ENCODE assay signal across 21 cellular contexts in the genomic region with DNA sequence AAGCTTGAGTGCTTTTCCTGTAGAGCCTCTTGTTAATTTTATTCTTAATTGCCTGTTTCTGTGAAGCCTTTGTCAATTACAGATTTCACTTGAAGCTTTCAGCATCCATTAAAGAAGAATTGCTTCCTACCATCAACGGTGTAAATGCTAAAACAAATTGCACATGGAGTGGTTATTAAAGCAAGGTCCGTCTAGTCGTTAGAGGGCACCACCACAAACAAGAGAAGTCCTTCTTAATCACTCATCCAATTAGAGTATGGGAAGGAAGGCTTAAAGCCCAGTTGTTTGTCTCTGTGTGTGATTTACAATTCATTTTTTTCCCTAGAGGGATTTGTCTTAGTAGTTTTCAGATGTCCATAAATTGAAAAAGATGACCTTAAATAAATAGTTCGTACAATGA. TPM values are rescaled to one million over a fixed set of nuclear protein-coding genes. Genes with fewer than 3 reads are reported as not detected.
DNase-seq lines count a peak whose midpoint lies in the region; ATAC-seq and TF ChIP-seq lines count a peak whose summit lies in the region.
"Had no signal": no experiment of that assay in that cellular context is flagged by ENCODE, and none has a peak within 500 bp of the region (broad histone marks: within the 10 kb centered on the region; RNA-seq: fewer than 3 reads in every experiment).

No MANE protein-coding gene starts in this region.

- TF ChIP-seq CTCF in cardiac muscle cell (IDR thresholded peaks at IDR 0.05; ENCODE audit: low read depth, low read length) (no peak), coronary artery (IDR thresholded peaks at IDR 0.05) (no peak), type B pancreatic cell (conservative IDR thresholded peaks at IDR 0.05) (no peak)
- TF ChIP-seq CTCF in activated CD8-positive, alpha-beta T cell treated with anti-CD3 and anti-CD28 coated beads for 36 hours (IDR thresholded peaks at IDR 0.05), result no peak

- TF ChIP-seq POLR2A in erythroblast (IDR thresholded peaks at IDR 0.05; ENCODE audit: low read length), result no peak

- CTCF ChIA-PET in activated CD8-positive, alpha-beta T cell treated with anti-CD3 and anti-CD28 coated beads for 36 hours (lab: Charles Lee), result no interaction called here

- H3K9me3 Mint-ChIP-seq in type B pancreatic cell, result peaks cover 4% of the 10 kb centered on the region
- H3K9me3 Mint-ChIP-seq in activated CD8-positive, alpha-beta T cell treated with anti-CD3 and anti-CD28 coated beads for 36 hours, result peaks cover 5% of the 10 kb centered on the region

- intact Hi-C loops in left ventricle myocardium superior (cut with micrococcal nuclease), result no loop called here
- intact Hi-C loops in activated CD8-positive, alpha-beta T cell treated with anti-CD3 and anti-CD28 coated beads for 36 hours (cut with micrococcal nuclease), result no loop called here

- no peaks in the 10 kb centered on the region for H3K4me1 ChIP-seq in cardiac muscle cell (ENCODE audit: low read depth)

- H3K27ac ChIP-seq in cardiac muscle cell, result no peak overlapping the region
- no peak overlapping the region for H3K27ac ChIP-seq in coronary artery
- H3K27ac ChIP-seq: RWPE1 had no signal

- no peaks in the 10 kb centered on the region for H3K9me3 ChIP-seq in cardiac muscle cell (ENCODE audit: low read depth)

- H3K27me3 ChIP-seq in cardiac muscle cell, result peaks cover 69% of the 10 kb centered on the region

- H3K27ac Mint-ChIP-seq in type B pancreatic cell, result no peak overlapping the region
- no peak overlapping the region for H3K27ac Mint-ChIP-seq in activated CD8-positive, alpha-beta T cell treated with anti-CD3 and anti-CD28 coated beads for 36 hours
- H3K27ac Mint-ChIP-seq: CD4-positive, CD25-positive, alpha-beta regulatory T cell; HFFc6; naive thymus-derived CD8-positive, alpha-beta T cell; stimulated activated effector memory CD8-positive, alpha-beta T cell treated with anti-CD3 and anti-CD28 coated beads, Interleukin-12 subunit alpha, Interleukin-12 subunit beta, amount 100 ng/mL, for 72 hours had no signal

- H3K36me3 ChIP-seq in cardiac muscle cell, result no peaks in the 10 kb centered on the region

- H3K4me3 Mint-ChIP-seq in type B pancreatic cell, result peak overlapping the region; percentile 68
- no peak overlapping the region for H3K4me3 Mint-ChIP-seq in activated CD8-positive, alpha-beta T cell treated with anti-CD3 and anti-CD28 coated beads for 36 hours
- H3K4me3 Mint-ChIP-seq: CD4-positive, CD25-positive, alpha-beta regulatory T cell; HFFc6; stimulated activated effector memory CD8-positive, alpha-beta T cell treated with anti-CD3 and anti-CD28 coated beads, Interleukin-12 subunit alpha, Interleukin-12 subunit beta, amount 100 ng/mL, for 72 hours had no signal

- no peaks in the 10 kb centered on the region for H3K36me3 Mint-ChIP-seq in type B pancreatic cell
- H3K36me3 Mint-ChIP-seq in activated CD8-positive, alpha-beta T cell treated with anti-CD3 and anti-CD28 coated beads for 36 hours (ENCODE audit: low read depth), result no peaks in the 10 kb centered on the region
- H3K36me3 Mint-ChIP-seq: CD4-positive, CD25-positive, alpha-beta regulatory T cell; naive thymus-derived CD8-positive, alpha-beta T cell; stimulated activated effector memory CD8-positive, alpha-beta T cell treated with anti-CD3 and anti-CD28 coated beads, Interleukin-12 subunit alpha, Interleukin-12 subunit beta, amount 100 ng/mL, for 72 hours had no signal

- H3K4me3 ChIP-seq in cardiac muscle cell, result peak overlapping the region; percentile 52
- peak overlapping the region; percentile 87 for H3K4me3 ChIP-seq in coronary artery

- H3K27me3 Mint-ChIP-seq in type B pancreatic cell, result peaks cover 55% of the 10 kb centered on the region
- H3K27me3 Mint-ChIP-seq in activated CD8-positive, alpha-beta T cell treated with anti-CD3 and anti-CD28 coated beads for 36 hours, result peaks cover 27% of the 10 kb centered on the region

- no peak for DNase-seq in cardiac muscle cell (ENCODE audit: low read depth in 1 of 2, low spot score in 1 of 2)
- DNase-seq in left ventricle myocardium superior, result no peak
- DNase-seq in NCI-H2227 treated with DMSO at 0.1 percent for 48 hours (lab: John Stamatoyannopoulos, UW), result peak; percentile 72
- DNase-seq in coronary artery (ENCODE audit: low spot score), result no peak
- DNase-seq in type B pancreatic cell (ENCODE audit: extremely low spot score, unreplicated experiment), result no peak
- no peak for DNase-seq in activated CD8-positive, alpha-beta T cell treated with anti-CD3 and anti-CD28 coated beads for 36 hours
- no peak for DNase-seq in erythroblast (lab: John Stamatoyannopoulos, UW)
- DNase-seq: activated naive CD4-positive, alpha-beta T cell treated with anti-CD3 and anti-CD28 coated beads, Interleukin-2, amount 50 U/mL, for 16 hours; CD4-positive, CD25-positive, alpha-beta regulatory T cell; cortex of kidney; HFFc6; mammary epithelial cell; naive thymus-derived CD8-positive, alpha-beta T cell; posterior cingulate gyrus; stimulated activated CD4-positive, alpha-beta T cell treated with anti-CD3 and anti-CD28 coated beads, Interleukin-12 subunit alpha, Interleukin-12 subunit beta, amount 100 ng/mL, for 4 hours; SW 1271; trophoblast cell had no signal

- POLR2A ChIA-PET in activated CD8-positive, alpha-beta T cell treated with anti-CD3 and anti-CD28 coated beads for 36 hours (lab: Charles Lee), result no interaction called here

- H3K4me1 Mint-ChIP-seq in type B pancreatic cell (ENCODE audit: unreplicated experiment), result peaks cover 13% of the 10 kb centered on the region
- H3K4me1 Mint-ChIP-seq in activated CD8-positive, alpha-beta T cell treated with anti-CD3 and anti-CD28 coated beads for 36 hours (ENCODE audit: low read depth), result peaks cover 3% of the 10 kb centered on the region

- no peak for ATAC-seq in left ventricle myocardium superior
- ATAC-seq in activated CD8-positive, alpha-beta T cell treated with anti-CD3 and anti-CD28 coated beads for 36 hours, result no peak
- no peak for ATAC-seq in GM21515 (IDR thresholded peaks at IDR 0.05; ENCODE audit: unreplicated experiment)
- ATAC-seq: naive thymus-derived CD8-positive, alpha-beta T cell; stimulated activated effector memory CD8-positive, alpha-beta T cell treated with anti-CD3 and anti-CD28 coated beads, Interleukin-12 subunit alpha, Interleukin-12 subunit beta, amount 100 ng/mL, for 72 hours had no signal

RNA-seq across cellular contexts. Expression of gene KCNJ3, which starts 1.6 kb away (rescaled TPM):
- total RNA-seq in cardiac muscle cell, result 1.9 and 3.3 TPM in 2 replicates
- polyA plus RNA-seq in cardiac muscle cell, result 0.54 and 2.0 TPM in 2 replicates
- 2.0 TPM for total RNA-seq in left ventricle myocardium superior
- 6.0 and 11.7 TPM in 2 replicates for total RNA-seq in type B pancreatic cell (ENCODE audit: low replicate concordance)
- total RNA-seq in activated CD8-positive, alpha-beta T cell treated with anti-CD3 and anti-CD28 coated beads for 36 hours, result not detected
- total RNA-seq: A673; CD4-positive, CD25-positive, alpha-beta regulatory T cell; HFFc6; mammary epithelial cell; naive thymus-derived CD8-positive, alpha-beta T cell had no signal
- polyA plus RNA-seq: CD4-positive, CD25-positive, alpha-beta regulatory T cell; mammary epithelial cell; naive thymus-derived CD8-positive, alpha-beta T cell had no signal
